Comparison of ENCODE assay signal across 11 cellular contexts in genomic region chr14:105418269-105419054, GRCh38. TPM values are rescaled to one million over a fixed set of nuclear protein-coding genes. Genes with fewer than 3 reads are reported as not detected.
DNase-seq lines count a peak whose midpoint lies in the region; ATAC-seq and TF ChIP-seq lines count a peak whose summit lies in the region.
"Had no signal": no experiment of that assay in that cellular context is flagged by ENCODE, and none has a peak within 500 bp of the region (broad histone marks: within the 10 kb centered on the region; RNA-seq: fewer than 3 reads in every experiment).

No MANE protein-coding gene starts in this region.

- TF ChIP-seq CTCF in right lobe of liver (IDR thresholded peaks at IDR 0.05) (no peak), type B pancreatic cell (conservative IDR thresholded peaks at IDR 0.05) (no peak)

- peaks cover 0 to 26% (median 3%) of the 10 kb centered on the region in 4 donors for H3K4me1 ChIP-seq in right lobe of liver

- peaks cover 3% of the 10 kb centered on the region for H3K27me3 Mint-ChIP-seq in activated T-helper 17 cell treated with anti-CD3 and anti-CD28 coated beads, Interleukin-2, amount 50 U/mL, for 72 hours
- H3K27me3 Mint-ChIP-seq in type B pancreatic cell: no peaks in the 10 kb centered on the region

- H3K4me3 ChIP-seq in right lobe of liver: peak overlapping the region in 2 of 3 donors; percentile 69 to 74

- no peak overlapping the region for H3K27ac ChIP-seq in right lobe of liver

- no peaks in the 10 kb centered on the region for H3K9me3 ChIP-seq in right lobe of liver
- H3K9me3 ChIP-seq: right atrium auricular region had no signal

- 100% methylated on average over 5 of the region's 15 CpGs for WGBS in right lobe of liver (ENCODE audit: insufficient coverage, low coverage, low lambda C conversion rate, missing lambda C conversion rate)

- ATAC-seq in left cardiac atrium (no peak), left ventricle myocardium superior (no peak), right lobe of liver (no peak), HG03571 (IDR thresholded peaks at IDR 0.05; ENCODE audit: unreplicated experiment) (no peak)
- no peak for ATAC-seq in activated T-helper 17 cell treated with anti-CD3 and anti-CD28 coated beads, Interleukin-2, amount 50 U/mL, for 72 hours (replicated peaks)

- H3K9me3 Mint-ChIP-seq in activated T-helper 17 cell treated with anti-CD3 and anti-CD28 coated beads, Interleukin-2, amount 50 U/mL, for 72 hours: no peaks in the 10 kb centered on the region
- no peaks in the 10 kb centered on the region for H3K9me3 Mint-ChIP-seq in type B pancreatic cell

- no peaks in the 10 kb centered on the region for H3K36me3 ChIP-seq in right lobe of liver
- H3K36me3 ChIP-seq: right atrium auricular region had no signal

- intact Hi-C loops in left cardiac atrium (cut with DNase I): no loop called here
- intact Hi-C loops in left ventricle myocardium superior (cut with micrococcal nuclease): no loop called here
- intact Hi-C loops in right lobe of liver (cut with DNase I): no loop called here

- H3K36me3 Mint-ChIP-seq in activated T-helper 17 cell treated with anti-CD3 and anti-CD28 coated beads, Interleukin-2, amount 50 U/mL, for 72 hours (ENCODE audit: low read depth): peaks cover 24% of the 10 kb centered on the region
- H3K36me3 Mint-ChIP-seq in type B pancreatic cell: no peaks in the 10 kb centered on the region

- peaks cover 16% of the 10 kb centered on the region for H3K4me1 Mint-ChIP-seq in activated T-helper 17 cell treated with anti-CD3 and anti-CD28 coated beads, Interleukin-2, amount 50 U/mL, for 72 hours
- peaks cover 16% of the 10 kb centered on the region for H3K4me1 Mint-ChIP-seq in type B pancreatic cell (ENCODE audit: unreplicated experiment)

- no peaks in the 10 kb centered on the region for H3K27me3 ChIP-seq in right lobe of liver
- H3K27me3 ChIP-seq: right atrium auricular region had no signal

- peak; percentile 17 for DNase-seq in left cardiac atrium
- no peak for DNase-seq in left ventricle myocardium superior
- no peak for DNase-seq in right lobe of liver
- no peak for DNase-seq in type B pancreatic cell (ENCODE audit: extremely low spot score, unreplicated experiment)
- no peak for DNase-seq in SK-N-DZ (ENCODE audit: low spot score)
- no peak for DNase-seq in HK-2 (ENCODE audit: unreplicated experiment)
- DNase-seq: activated CD4-positive, CD25-positive, alpha-beta regulatory T cell had no signal

- peak overlapping the region; percentile 61 for H3K27ac Mint-ChIP-seq in activated T-helper 17 cell treated with anti-CD3 and anti-CD28 coated beads, Interleukin-2, amount 50 U/mL, for 72 hours
- H3K27ac Mint-ChIP-seq in type B pancreatic cell: peak overlapping the region; percentile 36

- TF ChIP-seq POLR2A in right lobe of liver (IDR thresholded peaks at IDR 0.05): no peak

- peak overlapping the region; percentile 59 for H3K4me3 Mint-ChIP-seq in activated T-helper 17 cell treated with anti-CD3 and anti-CD28 coated beads, Interleukin-2, amount 50 U/mL, for 72 hours
- H3K4me3 Mint-ChIP-seq in type B pancreatic cell: peak overlapping the region; percentile 80

RNA-seq across cellular contexts. Expression of gene MTA1, which starts 1.2 kb away (rescaled TPM):
- 100 to 1,000 TPM in 1 of 2 donors, 10 to 100 TPM in 1; 99.5 to 115 TPM for total RNA-seq in left cardiac atrium
- total RNA-seq in left ventricle myocardium superior: 201 TPM
- 100 to 1,000 TPM in 1 of 2 donors, 10 to 100 TPM in 1; 99.4 to 144 TPM for total RNA-seq in activated T-helper 17 cell treated with anti-CD3 and anti-CD28 coated beads, Interleukin-2, amount 50 U/mL, for 72 hours
- 10 to 100 TPM; 18.6 to 45.1 (median 29.2) TPM for total RNA-seq in right lobe of liver
- total RNA-seq in type B pancreatic cell (ENCODE audit: low replicate concordance): 113 and 194 TPM in 2 replicates
- 42.8 and 47.4 TPM in 2 replicates for polyA plus RNA-seq in SK-N-DZ (2014; cell fraction: cytosol; rRNA removed)
- 335 and 376 TPM in 2 replicates for polyA plus RNA-seq in SK-N-DZ (2014; cell fraction: nucleus; rRNA removed)

RNA-seq across cellular contexts. Expression of gene TEX22, which starts 20.1 kb away (rescaled TPM):
- 1 to 10 TPM in 1 of 2 donors, under 1 TPM in 1; 0.77 to 1.6 TPM for total RNA-seq in left cardiac atrium
- total RNA-seq in left ventricle myocardium superior: 1.6 TPM
- 1 to 10 TPM in 1 of 2 donors, under 1 TPM in 1; 0.95 to 3.7 TPM for total RNA-seq in activated T-helper 17 cell treated with anti-CD3 and anti-CD28 coated beads, Interleukin-2, amount 50 U/mL, for 72 hours
- total RNA-seq in right lobe of liver: under 1 TPM in 3 of 6 experiments, not detected in 3; 0.07 to 0.44 (median 0.35) TPM
- 0.76 and 4.1 TPM in 2 replicates for total RNA-seq in type B pancreatic cell (ENCODE audit: low replicate concordance)
- not detected in 2 replicates for polyA plus RNA-seq in SK-N-DZ (2014; cell fraction: cytosol; rRNA removed)
- 1.1 and 2.3 TPM in 2 replicates for polyA plus RNA-seq in SK-N-DZ (2014; cell fraction: nucleus; rRNA removed)
- total RNA-seq: M059J had no signal

RNA-seq across cellular contexts. Expression of gene CRIP2, which starts 56.2 kb away (rescaled TPM):
- total RNA-seq in left cardiac atrium (100 to 1,000 TPM; 783 to 843 TPM), left ventricle myocardium superior (1,036 TPM), right lobe of liver (10 to 100 TPM; 11.2 to 50.0 (median 27.5) TPM), type B pancreatic cell (ENCODE audit: low replicate concordance) (11.2 and 20.3 TPM in 2 replicates)
- 1 to 10 TPM in 1 of 2 donors, under 1 TPM in 1; 0.97 to 2.2 TPM for total RNA-seq in activated T-helper 17 cell treated with anti-CD3 and anti-CD28 coated beads, Interleukin-2, amount 50 U/mL, for 72 hours
- polyA plus RNA-seq in SK-N-DZ (2014; cell fraction: cytosol; rRNA removed): 71.3 and 72.7 TPM in 2 replicates
- 64.4 and 76.4 TPM in 2 replicates for polyA plus RNA-seq in SK-N-DZ (2014; cell fraction: nucleus; rRNA removed)

Comparison
In these comparisons a context has a peak if more than half of its experiments do, and no peak if none do; other contexts are left out.
1. RNA of gene CRIP2, which starts 56.2 kb away (total RNA-seq): 1,036 TPM in left ventricle myocardium superior (single experiment) and 783 to 843 TPM in left cardiac atrium; 11.2 to 50.0 TPM in right lobe of liver, 11.2 to 20.3 TPM in type B pancreatic cell and 0.97 to 2.2 TPM in activated T-helper 17 cell treated with anti-CD3 and anti-CD28 coated beads, Interleukin-2, amount 50 U/mL, for 72 hours; every median in the first group is over 10 times any median in the second.